Comparison of ENCODE assay signal across 1 cellular context in the genomic region with DNA sequence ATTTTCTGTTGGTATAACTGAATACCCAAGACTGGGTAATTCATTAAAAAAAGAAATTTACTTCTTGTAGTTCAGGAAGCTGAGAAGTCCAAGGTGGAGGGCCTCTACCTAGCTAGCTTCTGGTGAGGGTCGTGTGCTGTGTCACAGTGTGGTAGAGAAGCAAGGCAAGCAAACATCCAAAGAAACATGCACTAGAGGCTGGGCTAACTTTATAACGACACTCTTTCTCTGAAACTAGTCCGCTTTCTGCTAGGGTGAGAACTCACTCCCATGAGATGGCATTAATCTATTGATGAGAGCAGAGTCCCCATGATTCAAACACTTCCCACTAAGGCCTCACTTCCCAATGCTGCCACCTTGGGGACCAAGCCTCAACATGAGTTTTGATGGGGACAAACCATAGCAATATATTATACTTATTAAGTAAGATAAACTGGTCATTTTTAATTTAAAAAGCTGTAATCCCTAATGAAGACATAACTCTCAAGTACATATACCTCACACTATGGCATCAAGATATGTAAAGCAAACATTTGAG.
TF ChIP-seq lines count a peak whose summit lies in the region.

No MANE protein-coding gene starts in this region.

TF ChIP-seq in WTC11, 78 proteins besides CTCF, POLR2A, EP300 and RAD21 (continued from another document):
- TF ChIP-seq, protein P1, sequence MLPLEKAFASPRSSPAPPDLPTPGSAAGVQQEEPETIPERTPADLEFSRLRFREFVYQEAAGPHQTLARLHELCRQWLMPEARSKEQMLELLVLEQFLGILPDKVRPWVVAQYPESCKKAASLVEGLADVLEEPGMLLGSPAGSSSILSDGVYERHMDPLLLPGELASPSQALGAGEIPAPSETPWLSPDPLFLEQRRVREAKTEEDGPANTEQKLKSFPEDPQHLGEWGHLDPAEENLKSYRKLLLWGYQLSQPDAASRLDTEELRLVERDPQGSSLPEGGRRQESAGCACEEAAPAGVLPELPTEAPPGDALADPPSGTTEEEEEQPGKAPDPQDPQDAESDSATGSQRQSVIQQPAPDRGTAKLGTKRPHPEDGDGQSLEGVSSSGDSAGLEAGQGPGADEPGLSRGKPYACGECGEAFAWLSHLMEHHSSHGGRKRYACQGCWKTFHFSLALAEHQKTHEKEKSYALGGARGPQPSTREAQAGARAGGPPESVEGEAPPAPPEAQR (CRISPR knock-in tag; IDR thresholded peaks at IDR 0.05): no peak
- TF ChIP-seq, protein P2, sequence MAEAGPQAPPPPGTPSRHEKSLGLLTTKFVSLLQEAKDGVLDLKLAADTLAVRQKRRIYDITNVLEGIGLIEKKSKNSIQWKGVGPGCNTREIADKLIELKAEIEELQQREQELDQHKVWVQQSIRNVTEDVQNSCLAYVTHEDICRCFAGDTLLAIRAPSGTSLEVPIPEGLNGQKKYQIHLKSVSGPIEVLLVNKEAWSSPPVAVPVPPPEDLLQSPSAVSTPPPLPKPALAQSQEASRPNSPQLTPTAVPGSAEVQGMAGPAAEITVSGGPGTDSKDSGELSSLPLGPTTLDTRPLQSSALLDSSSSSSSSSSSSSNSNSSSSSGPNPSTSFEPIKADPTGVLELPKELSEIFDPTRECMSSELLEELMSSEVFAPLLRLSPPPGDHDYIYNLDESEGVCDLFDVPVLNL (CRISPR knock-in tag; IDR thresholded peaks at IDR 0.05; ENCODE audit: borderline replicate concordance, low read depth): no peak
- TF ChIP-seq ZNF263 (CRISPR knock-in tag; IDR thresholded peaks at IDR 0.05; ENCODE audit: low read depth) (no peak), KAT7 (CRISPR knock-in tag; IDR thresholded peaks at IDR 0.05; ENCODE audit: borderline replicate concordance) (no peak), NFATC4 (CRISPR knock-in tag; IDR thresholded peaks at IDR 0.05) (no peak), ZNF317 (CRISPR knock-in tag; IDR thresholded peaks at IDR 0.05; ENCODE audit: borderline replicate concordance, low read depth) (no peak), SP1 (CRISPR knock-in tag; conservative IDR thresholded peaks at IDR 0.05) (no peak), NFE2L1 (CRISPR knock-in tag; IDR thresholded peaks at IDR 0.05) (no peak), ZNF396 (CRISPR knock-in tag; IDR thresholded peaks at IDR 0.05; ENCODE audit: borderline replicate concordance) (no peak), JAZF1 (CRISPR knock-in tag; IDR thresholded peaks at IDR 0.05) (no peak)
- TF ChIP-seq, protein P3, sequence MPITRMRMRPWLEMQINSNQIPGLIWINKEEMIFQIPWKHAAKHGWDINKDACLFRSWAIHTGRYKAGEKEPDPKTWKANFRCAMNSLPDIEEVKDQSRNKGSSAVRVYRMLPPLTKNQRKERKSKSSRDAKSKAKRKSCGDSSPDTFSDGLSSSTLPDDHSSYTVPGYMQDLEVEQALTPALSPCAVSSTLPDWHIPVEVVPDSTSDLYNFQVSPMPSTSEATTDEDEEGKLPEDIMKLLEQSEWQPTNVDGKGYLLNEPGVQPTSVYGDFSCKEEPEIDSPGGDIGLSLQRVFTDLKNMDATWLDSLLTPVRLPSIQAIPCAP (CRISPR knock-in tag; IDR thresholded peaks at IDR 0.05): no peak
